ENCODE assay signal across 31 cellular contexts in genomic region chr4:72538006-72538405, GRCh38.
"Had no signal": no experiment of that assay in that cellular context is flagged by ENCODE, and none has a peak within 500 bp of the region (broad histone marks: within the 10 kb centered on the region; RNA-seq: fewer than 3 reads in every experiment).

No MANE protein-coding gene starts in this region.

- H3K36me3 Mint-ChIP-seq: activated CD4-positive, alpha-beta memory T cell treated with anti-CD3 and anti-CD28 coated beads for 36 hours; activated CD8-positive, alpha-beta memory T cell treated with anti-CD3 and anti-CD28 coated beads, Interleukin-2, amount 10 ng/mL, durations not matched to agents 7 days and 5 days; activated naive CD8-positive, alpha-beta T cell; activated naive CD8-positive, alpha-beta T cell treated with anti-CD3 and anti-CD28 coated beads, Interleukin-2, amount 10 ng/mL, durations not matched to agents 7 days and 5 days had no signal

- DNase-seq: activated B cell treated with CpG ODN at 0.5 μM for 24 hours; activated CD4-positive, alpha-beta memory T cell treated with anti-CD3 and anti-CD28 coated beads for 36 hours; activated CD4-positive, alpha-beta T cell treated with anti-CD3 and anti-CD28 coated beads for 4 hours; activated CD4-positive, alpha-beta T cell treated with anti-CD3 and anti-CD28 coated beads, Interleukin-2, amount 10 ng/mL, durations not matched to agents 24 days and 14 days; activated CD4-positive, alpha-beta T cell treated with anti-CD3 and anti-CD28 coated beads, Interleukin-2, amount 50 U/mL, for 1 hour; activated CD4-positive, alpha-beta T cell treated with anti-CD3 and anti-CD28 coated beads, Interleukin-2, amount 50 U/mL, for 4 hours; activated CD4-positive, CD25-positive, alpha-beta regulatory T cell treated with anti-CD3 and anti-CD28 coated beads, Interleukin-2, amount 50 U/mL, for 72 hours; activated CD8-positive, alpha-beta memory T cell treated with anti-CD3 and anti-CD28 coated beads, Interleukin-2, amount 10 ng/mL, durations not matched to agents 7 days and 5 days; activated CD8-positive, alpha-beta memory T cell treated with anti-CD3 and anti-CD28 coated beads, Interleukin-2, amount 50 U/mL, for 48 hours; activated CD8-positive, alpha-beta T cell treated with anti-CD3 and anti-CD28 coated beads for 36 hours; activated effector memory CD4-positive, alpha-beta T cell treated with Interleukin-2 at 50 U/mL for 16 hours; activated gamma-delta T cell; activated naive CD4-positive, alpha-beta T cell treated with anti-CD3 and anti-CD28 coated beads, Interleukin-2, amount 50 U/mL, for 16 hours; activated naive CD4-positive, alpha-beta T cell treated with Interleukin-2 at 50 U/mL for 16 hours; activated naive CD8-positive, alpha-beta T cell treated with anti-CD3 and anti-CD28 coated beads, Interleukin-2, amount 10 ng/mL, durations not matched to agents 7 days and 5 days; activated naive CD8-positive, alpha-beta T cell treated with anti-CD3 and anti-CD28 coated beads, Interleukin-2, amount 50 U/mL, for 24 hours; activated T-cell treated with anti-CD3 and anti-CD28 coated beads, Interleukin-2, amount 50 U/mL, for 24 hours; amygdala; anterior cingulate cortex; caudate nucleus; cerebellar nuclear complex; colonic mucosa; T-helper 1 cell; T-helper 2 cell; T-helper 9 cell had no signal

- H3K27me3 Mint-ChIP-seq: activated B cell treated with CpG ODN at 0.5 μM for 24 hours; activated CD4-positive, alpha-beta memory T cell treated with anti-CD3 and anti-CD28 coated beads for 36 hours; activated CD4-positive, alpha-beta T cell treated with anti-CD3 and anti-CD28 coated beads, Interleukin-2, amount 10 ng/mL, durations not matched to agents 24 days and 14 days; activated CD8-positive, alpha-beta memory T cell treated with anti-CD3 and anti-CD28 coated beads, Interleukin-2, amount 10 ng/mL, durations not matched to agents 7 days and 5 days; activated CD8-positive, alpha-beta T cell treated with anti-CD3 and anti-CD28 coated beads for 36 hours; activated naive CD8-positive, alpha-beta T cell; activated naive CD8-positive, alpha-beta T cell treated with anti-CD3 and anti-CD28 coated beads, Interleukin-2, amount 10 ng/mL, durations not matched to agents 7 days and 5 days; activated naive CD8-positive, alpha-beta T cell treated with anti-CD3 and anti-CD28 coated beads, Interleukin-2, amount 50 U/mL, for 24 hours; activated T-cell treated with anti-CD3 and anti-CD28 coated beads, Interleukin-2, amount 50 U/mL, for 24 hours; brain; central memory CD8-positive, alpha-beta T cell had no signal

- H3K4me3 Mint-ChIP-seq: activated B cell treated with CpG ODN at 0.5 μM for 24 hours; activated CD4-positive, alpha-beta memory T cell treated with anti-CD3 and anti-CD28 coated beads for 36 hours; activated CD4-positive, alpha-beta T cell treated with anti-CD3 and anti-CD28 coated beads, Interleukin-2, amount 10 ng/mL, durations not matched to agents 24 days and 14 days; activated CD8-positive, alpha-beta memory T cell treated with anti-CD3 and anti-CD28 coated beads, Interleukin-2, amount 10 ng/mL, durations not matched to agents 7 days and 5 days; activated CD8-positive, alpha-beta T cell treated with anti-CD3 and anti-CD28 coated beads for 36 hours; activated naive CD8-positive, alpha-beta T cell; activated naive CD8-positive, alpha-beta T cell treated with anti-CD3 and anti-CD28 coated beads, Interleukin-2, amount 10 ng/mL, durations not matched to agents 7 days and 5 days; activated naive CD8-positive, alpha-beta T cell treated with anti-CD3 and anti-CD28 coated beads, Interleukin-2, amount 50 U/mL, for 24 hours; activated T-cell treated with anti-CD3 and anti-CD28 coated beads, Interleukin-2, amount 50 U/mL, for 24 hours; brain; central memory CD8-positive, alpha-beta T cell; T-helper 1 cell treated with Interleukin-12 subunit alpha and Interleukin-12 subunit beta and Interleukin-4 antibody, amounts not matched to agents 30 μg/mL and 1 μg/mL, for 36 hours; T-helper 2 cell treated with Interferon-gamma antibody and Interleukin-4, amounts not matched to agents 5 μg/mL and 100 μg/mL, for 36 hours had no signal

- H3K27ac Mint-ChIP-seq: activated B cell treated with CpG ODN at 0.5 μM for 24 hours; activated CD4-positive, alpha-beta memory T cell treated with anti-CD3 and anti-CD28 coated beads for 36 hours; activated CD4-positive, alpha-beta T cell treated with anti-CD3 and anti-CD28 coated beads, Interleukin-2, amount 10 ng/mL, durations not matched to agents 24 days and 14 days; activated CD8-positive, alpha-beta memory T cell treated with anti-CD3 and anti-CD28 coated beads, Interleukin-2, amount 10 ng/mL, durations not matched to agents 7 days and 5 days; activated CD8-positive, alpha-beta T cell treated with anti-CD3 and anti-CD28 coated beads for 36 hours; activated naive CD8-positive, alpha-beta T cell; activated naive CD8-positive, alpha-beta T cell treated with anti-CD3 and anti-CD28 coated beads, Interleukin-2, amount 10 ng/mL, durations not matched to agents 7 days and 5 days; activated naive CD8-positive, alpha-beta T cell treated with anti-CD3 and anti-CD28 coated beads, Interleukin-2, amount 50 U/mL, for 24 hours; activated T-cell treated with anti-CD3 and anti-CD28 coated beads, Interleukin-2, amount 50 U/mL, for 24 hours; activated T-helper 2 cell treated with anti-CD3 and anti-CD28 coated beads, Interferon-gamma antibody, Interleukin-2, Interleukin-4, amounts not matched to agents 10 μg/mL and 5 μg/mL and 100 μg/mL, durations not matched to agents 14 hours and 24 hours and 36 hours; brain; T-helper 1 cell treated with Interleukin-12 subunit alpha and Interleukin-12 subunit beta and Interleukin-4 antibody, amounts not matched to agents 30 μg/mL and 1 μg/mL, for 36 hours; T-helper 2 cell treated with Interferon-gamma antibody and Interleukin-4, amounts not matched to agents 5 μg/mL and 100 μg/mL, for 36 hours had no signal

- H3K4me1 Mint-ChIP-seq: activated B cell treated with CpG ODN at 0.5 μM for 24 hours; activated CD4-positive, alpha-beta T cell treated with anti-CD3 and anti-CD28 coated beads, Interleukin-2, amount 10 ng/mL, durations not matched to agents 24 days and 14 days; activated CD8-positive, alpha-beta memory T cell treated with anti-CD3 and anti-CD28 coated beads, Interleukin-2, amount 10 ng/mL, durations not matched to agents 7 days and 5 days; activated naive CD8-positive, alpha-beta T cell treated with anti-CD3 and anti-CD28 coated beads, Interleukin-2, amount 10 ng/mL, durations not matched to agents 7 days and 5 days; activated naive CD8-positive, alpha-beta T cell treated with anti-CD3 and anti-CD28 coated beads, Interleukin-2, amount 50 U/mL, for 24 hours; brain; central memory CD8-positive, alpha-beta T cell had no signal

- H3K9me3 Mint-ChIP-seq: T-helper 2 cell treated with Interferon-gamma antibody and Interleukin-4, amounts not matched to agents 5 μg/mL and 100 μg/mL, for 36 hours had no signal
